Comparison of ENCODE assay signal across 7 cellular contexts in genomic region chr7:28505861-28506260, GRCh38.
"Had no signal": no experiment of that assay in that cellular context is flagged by ENCODE, and none has a peak within 500 bp of the region (broad histone marks: within the 10 kb centered on the region; RNA-seq: fewer than 3 reads in every experiment).

No MANE protein-coding gene starts in this region.

- FAIRE-seq: G401.6, GM12878, GM12891, GM18507, GM19239 had no signal

- H3K4me3 ChIP-seq: GM12878 had no signal

- DNase-seq: GDM1, GF-D8 had no signal
